Comparison of ENCODE assay signal across 15 cellular contexts in genomic region chr1:17618558-17619247, GRCh38.
DNase-seq lines count a peak whose midpoint lies in the region; ATAC-seq, FAIRE-seq and TF ChIP-seq lines count a peak whose summit lies in the region.
"Had no signal": no experiment of that assay in that cellular context is flagged by ENCODE, and none has a peak within 500 bp of the region (broad histone marks: within the 10 kb centered on the region; RNA-seq: fewer than 3 reads in every experiment).

No MANE protein-coding gene starts in this region.

- intact Hi-C loops in CD14-positive monocyte (cut with micrococcal nuclease): no loop called here
- intact Hi-C loops in HepG2 (cut with micrococcal nuclease; ENCODE audit: unreplicated experiment): no loop called here

- peaks cover 90% of the 10 kb centered on the region for H3K4me1 Mint-ChIP-seq in CD14-positive monocyte
- H3K4me1 Mint-ChIP-seq: activated CD4-positive, alpha-beta T cell treated with anti-CD3 and anti-CD28 coated beads, Interleukin-2, amount 10 ng/mL, durations not matched to agents 7 days and 5 days had no signal

- H3K79me2 ChIP-seq in HepG2 (ENCODE audit: insufficient read depth, low read length): no peaks in the 10 kb centered on the region

- H3K9ac ChIP-seq in HepG2 (ENCODE audit: insufficient read depth, low read depth, low read length): no peak overlapping the region
- H3K9ac ChIP-seq in skeletal muscle satellite cell (ENCODE audit: low read depth, low read length): peak overlapping the region; percentile 87
- H3K9ac ChIP-seq: KMS-11 had no signal

- H3K27me3 ChIP-seq in HepG2 (ENCODE audit: control insufficient read depth in 1 of 2, insufficient read depth in 2 of 2, low read length in 2 of 2) (no peaks in the 10 kb centered on the region), skeletal muscle satellite cell (ENCODE audit: control insufficient read depth, insufficient read depth, low read length) (no peaks in the 10 kb centered on the region)

- H3K27ac ChIP-seq in caudate nucleus (ENCODE audit: low read depth, low read length) (peak overlapping the region; percentile 76), HepG2 (ENCODE audit: extremely low read length, insufficient read depth, low read length) (no peak overlapping the region)
- H3K27ac ChIP-seq: KMS-11 had no signal

- no peaks in the 10 kb centered on the region for H3K9me3 Mint-ChIP-seq in CD14-positive monocyte
- H3K9me3 Mint-ChIP-seq: activated CD4-positive, alpha-beta T cell treated with anti-CD3 and anti-CD28 coated beads, Interleukin-2, amount 10 ng/mL, durations not matched to agents 7 days and 5 days had no signal

- H3K36me3 Mint-ChIP-seq in CD14-positive monocyte: peaks cover 42 to 49% of the 10 kb centered on the region in 2 donors

- no TSS peak for BruUV-seq in HepG2 (replicated peaks; lab: Mats Ljungman, UMichigan)

- POLR2A ChIA-PET in HepG2 (lab: Yijun Ruan, JAX): interaction anchor here (1.3 kb wide), 1 partner anchor 117 kb away, joined by 3 read pairs; no protein-coding TSS in a partner anchor

- H3K9me3 ChIP-seq in HepG2 (ENCODE audit: low read length): no peaks in the 10 kb centered on the region
- H3K9me3 ChIP-seq in skeletal muscle satellite cell (replicated peaks; ENCODE audit: low read length): no peaks in the 10 kb centered on the region

- no peak overlapping the region for H3K4me2 ChIP-seq in HepG2 (ENCODE audit: low read depth, low read length)
- H3K4me2 ChIP-seq in skeletal muscle satellite cell (ENCODE audit: low read length): peak overlapping the region; percentile 88
- H3K4me2 ChIP-seq: KMS-11 had no signal

- in situ Hi-C loops in HepG2 (cut with HindIII; ENCODE audit: extremely low pct_ligation_motif_present, low pct_unique_long_range_greater_than_20kb): no loop called here

- WGBS in HepG2 (ENCODE audit: low lambda C conversion rate): over 99% methylated on average over 16 of the region's 19 CpGs

- no peak for DNase-seq in CD14-positive monocyte (ENCODE audit: low spot score)
- peak in 6 of 61 donors; percentile 7 to 25 (median 16) for DNase-seq in caudate nucleus (lab: John Stamatoyannopoulos, UW)
- DNase-seq in HepG2 (ENCODE audit: low spot score): no peak
- DNase-seq in AG08396 (ENCODE audit: low spot score): no peak
- no peak for DNase-seq in AG08395 (ENCODE audit: low spot score)
- DNase-seq in activated CD4-positive, alpha-beta T cell treated with anti-CD3 and anti-CD28 coated beads, Interleukin-2, amount 50 U/mL, for 48 hours: no peak
- no peak for DNase-seq in pons (ENCODE audit: low spot score)
- DNase-seq: activated CD4-positive, alpha-beta T cell treated with anti-CD3 and anti-CD28 coated beads, Interleukin-2, amount 10 ng/mL, durations not matched to agents 7 days and 5 days; activated gamma-delta T cell treated with Interleukin-2 at 50 U/mL for 16 hours; cortex of kidney; NCI-H2029; NK-92 treated with Interleukin-12 subunit alpha and Interleukin-12 subunit beta, amount 100 ng/mL, for 24 hours had no signal

- no peak for ATAC-seq in HepG2

- no peak for FAIRE-seq in HepG2 (lab: Jason Lieb, UNC)
- FAIRE-seq: urothelium cell line had no signal

- H3K4me1 ChIP-seq in HepG2 (ENCODE audit: insufficient read depth, low read length) (no peaks in the 10 kb centered on the region), skeletal muscle satellite cell (ENCODE audit: control insufficient read depth, insufficient read depth, low read length) (peaks cover 43% of the 10 kb centered on the region)

- TF ChIP-seq CTCF in CD14-positive monocyte (IDR thresholded peaks at IDR 0.05) (no peak), HepG2 (CRISPR knock-in tag; IDR thresholded peaks at IDR 0.05) (no peak)

- peak overlapping the region; percentile 96 to 99 for H3K4me3 Mint-ChIP-seq in CD14-positive monocyte
- H3K4me3 Mint-ChIP-seq: activated CD4-positive, alpha-beta T cell treated with anti-CD3 and anti-CD28 coated beads, Interleukin-2, amount 10 ng/mL, durations not matched to agents 7 days and 5 days had no signal

- H3K27ac Mint-ChIP-seq in CD14-positive monocyte: peak overlapping the region; percentile 89 to 97 (median 94)
- H3K27ac Mint-ChIP-seq: activated CD4-positive, alpha-beta T cell treated with anti-CD3 and anti-CD28 coated beads, Interleukin-2, amount 10 ng/mL, durations not matched to agents 7 days and 5 days had no signal

- H3K36me3 ChIP-seq in HepG2 (replicated peaks in 1 of 2; ENCODE audit: control insufficient read depth in 1 of 2, insufficient read depth in 2 of 2, low read length in 2 of 2) (peaks cover 47 to 95% of the 10 kb centered on the region in 2 experiments), skeletal muscle satellite cell (ENCODE audit: insufficient read depth, low read length) (peaks cover 23% of the 10 kb centered on the region)

- TF ChIP-seq RAD21 in HepG2 (CRISPR knock-in tag; IDR thresholded peaks at IDR 0.05): no peak

- CTCF ChIA-PET in HepG2 (lab: Yijun Ruan, JAX; ENCODE audit: low intra/inter-chr PET ratio, low total read pairs): no interaction called here

- peaks cover 6% of the 10 kb centered on the region; the same call in 1 of the 2 replicates for H4K20me1 ChIP-seq in HepG2 (ENCODE audit: insufficient read depth, low read length)

- H3K27me3 Mint-ChIP-seq in CD14-positive monocyte (ENCODE audit: low read depth in 3 of 3): peaks cover 1 to 6% (median 2%) of the 10 kb centered on the region in 3 donors
- H3K27me3 Mint-ChIP-seq: activated CD4-positive, alpha-beta T cell treated with anti-CD3 and anti-CD28 coated beads, Interleukin-2, amount 10 ng/mL, durations not matched to agents 7 days and 5 days had no signal

- no peak overlapping the region for H3K4me3 ChIP-seq in HepG2 (replicated peaks in 1 of 3; ENCODE audit: insufficient read depth in 1 of 3, low read depth in 2 of 3, low read length in 3 of 3)
- H3K4me3 ChIP-seq in skeletal muscle satellite cell (ENCODE audit: low read length): peak overlapping the region; percentile 75

- no peak for TF ChIP-seq POLR2A in HepG2 (IDR thresholded peaks at IDR 0.05; ENCODE audit: insufficient read depth in 1 of 2, low read depth in 2 of 2, low read length in 2 of 2)

- no peak overlapping the region for H2AFZ ChIP-seq in HepG2 (ENCODE audit: low read length)

- TF ChIP-seq EP300 in HepG2 (IDR thresholded peaks at IDR 0.05; ENCODE audit: low read depth in 2 of 2, low read length in 2 of 2) (no peak), HepG2 (CRISPR knock-in tag; IDR thresholded peaks at IDR 0.05; ENCODE audit: borderline replicate concordance) (no peak)

TF ChIP-seq in HepG2, 621 proteins besides CTCF, POLR2A, EP300 and RAD21:
- TF ChIP-seq ZNF710 (CRISPR knock-in tag; IDR thresholded peaks at IDR 0.05; ENCODE audit: borderline replicate concordance): no peak
- TF ChIP-seq RBM22 (optimal IDR thresholded peaks at IDR 0.05; ENCODE audit: low read length): peak; percentile 16
